Comparison of ENCODE assay signal across 1 cellular context in the genomic region with DNA sequence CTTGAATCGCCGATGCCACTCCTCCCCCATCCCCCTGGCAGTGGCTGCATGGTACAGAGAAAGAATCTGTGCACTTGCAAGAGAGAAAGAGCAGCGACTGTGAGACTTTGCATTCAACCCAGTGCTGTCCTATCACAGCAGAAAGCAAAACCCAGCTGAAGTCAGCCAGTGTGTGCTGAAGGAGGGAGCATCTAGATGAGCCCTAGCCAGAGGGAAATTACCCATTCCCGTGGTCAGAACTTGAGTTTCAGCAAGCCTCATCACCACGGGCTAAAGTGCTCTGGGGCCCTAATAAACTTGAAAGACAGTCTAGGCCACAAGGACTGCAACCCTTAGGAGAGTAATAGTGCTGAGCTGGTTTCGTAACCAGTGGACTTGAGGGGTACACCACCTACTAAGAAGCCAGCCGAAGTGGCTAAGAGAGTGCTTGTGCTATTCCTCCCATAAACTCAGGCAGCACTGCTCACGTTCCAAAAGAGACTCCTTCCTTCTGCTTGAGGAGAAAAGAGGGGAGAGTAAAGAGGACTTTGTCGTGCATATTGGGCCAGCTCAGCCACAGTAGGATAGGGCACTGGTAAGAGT.
TF ChIP-seq lines count a peak whose summit lies in the region.

No MANE protein-coding gene starts in this region.

TF ChIP-seq in GM23338, 12 proteins besides CTCF, POLR2A, EP300 and RAD21 (continued from another document):
- TF ChIP-seq, protein P1, sequence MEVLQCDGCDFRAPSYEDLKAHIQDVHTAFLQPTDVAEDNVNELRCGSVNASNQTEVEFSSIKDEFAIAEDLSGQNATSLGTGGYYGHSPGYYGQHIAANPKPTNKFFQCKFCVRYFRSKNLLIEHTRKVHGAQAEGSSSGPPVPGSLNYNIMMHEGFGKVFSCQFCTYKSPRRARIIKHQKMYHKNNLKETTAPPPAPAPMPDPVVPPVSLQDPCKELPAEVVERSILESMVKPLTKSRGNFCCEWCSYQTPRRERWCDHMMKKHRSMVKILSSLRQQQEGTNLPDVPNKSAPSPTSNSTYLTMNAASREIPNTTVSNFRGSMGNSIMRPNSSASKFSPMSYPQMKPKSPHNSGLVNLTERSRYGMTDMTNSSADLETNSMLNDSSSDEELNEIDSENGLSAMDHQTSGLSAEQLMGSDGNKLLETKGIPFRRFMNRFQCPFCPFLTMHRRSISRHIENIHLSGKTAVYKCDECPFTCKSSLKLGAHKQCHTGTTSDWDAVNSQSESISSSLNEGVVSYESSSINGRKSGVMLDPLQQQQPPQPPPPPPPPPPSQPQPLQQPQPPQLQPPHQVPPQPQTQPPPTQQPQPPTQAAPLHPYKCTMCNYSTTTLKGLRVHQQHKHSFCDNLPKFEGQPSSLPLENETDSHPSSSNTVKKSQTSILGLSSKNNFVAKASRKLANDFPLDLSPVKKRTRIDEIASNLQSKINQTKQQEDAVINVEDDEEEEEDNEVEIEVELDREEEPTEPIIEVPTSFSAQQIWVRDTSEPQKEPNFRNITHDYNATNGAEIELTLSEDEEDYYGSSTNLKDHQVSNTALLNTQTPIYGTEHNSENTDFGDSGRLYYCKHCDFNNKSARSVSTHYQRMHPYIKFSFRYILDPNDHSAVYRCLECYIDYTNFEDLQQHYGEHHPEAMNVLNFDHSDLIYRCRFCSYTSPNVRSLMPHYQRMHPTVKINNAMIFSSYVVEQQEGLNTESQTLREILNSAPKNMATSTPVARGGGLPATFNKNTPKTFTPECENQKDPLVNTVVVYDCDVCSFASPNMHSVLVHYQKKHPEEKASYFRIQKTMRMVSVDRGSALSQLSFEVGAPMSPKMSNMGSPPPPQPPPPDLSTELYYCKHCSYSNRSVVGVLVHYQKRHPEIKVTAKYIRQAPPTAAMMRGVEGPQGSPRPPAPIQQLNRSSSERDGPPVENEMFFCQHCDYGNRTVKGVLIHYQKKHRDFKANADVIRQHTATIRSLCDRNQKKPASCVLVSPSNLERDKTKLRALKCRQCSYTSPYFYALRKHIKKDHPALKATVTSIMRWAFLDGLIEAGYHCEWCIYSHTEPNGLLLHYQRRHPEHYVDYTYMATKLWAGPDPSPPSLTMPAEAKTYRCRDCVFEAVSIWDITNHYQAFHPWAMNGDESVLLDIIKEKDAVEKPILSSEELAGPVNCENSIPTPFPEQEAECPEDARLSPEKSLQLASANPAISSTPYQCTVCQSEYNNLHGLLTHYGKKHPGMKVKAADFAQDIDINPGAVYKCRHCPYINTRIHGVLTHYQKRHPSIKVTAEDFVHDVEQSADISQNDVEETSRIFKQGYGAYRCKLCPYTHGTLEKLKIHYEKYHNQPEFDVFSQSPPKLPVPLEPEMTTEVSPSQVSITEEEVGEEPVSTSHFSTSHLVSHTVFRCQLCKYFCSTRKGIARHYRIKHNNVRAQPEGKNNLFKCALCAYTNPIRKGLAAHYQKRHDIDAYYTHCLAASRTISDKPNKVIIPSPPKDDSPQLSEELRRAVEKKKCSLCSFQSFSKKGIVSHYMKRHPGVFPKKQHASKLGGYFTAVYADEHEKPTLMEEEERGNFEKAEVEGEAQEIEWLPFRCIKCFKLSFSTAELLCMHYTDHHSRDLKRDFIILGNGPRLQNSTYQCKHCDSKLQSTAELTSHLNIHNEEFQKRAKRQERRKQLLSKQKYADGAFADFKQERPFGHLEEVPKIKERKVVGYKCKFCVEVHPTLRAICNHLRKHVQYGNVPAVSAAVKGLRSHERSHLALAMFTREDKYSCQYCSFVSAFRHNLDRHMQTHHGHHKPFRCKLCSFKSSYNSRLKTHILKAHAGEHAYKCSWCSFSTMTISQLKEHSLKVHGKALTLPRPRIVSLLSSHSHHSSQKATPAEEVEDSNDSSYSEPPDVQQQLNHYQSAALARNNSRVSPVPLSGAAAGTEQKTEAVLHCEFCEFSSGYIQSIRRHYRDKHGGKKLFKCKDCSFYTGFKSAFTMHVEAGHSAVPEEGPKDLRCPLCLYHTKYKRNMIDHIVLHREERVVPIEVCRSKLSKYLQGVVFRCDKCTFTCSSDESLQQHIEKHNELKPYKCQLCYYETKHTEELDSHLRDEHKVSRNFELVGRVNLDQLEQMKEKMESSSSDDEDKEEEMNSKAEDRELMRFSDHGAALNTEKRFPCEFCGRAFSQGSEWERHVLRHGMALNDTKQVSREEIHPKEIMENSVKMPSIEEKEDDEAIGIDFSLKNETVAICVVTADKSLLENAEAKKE (CRISPR knock-in tag; IDR thresholded peaks at IDR 0.05), result no peak
- no peak for TF ChIP-seq JUNB (IDR thresholded peaks at IDR 0.05; ENCODE audit: unreplicated experiment)
- TF ChIP-seq EZH2 (IDR thresholded peaks at IDR 0.05; ENCODE audit: low read depth, unreplicated experiment), result no peak
- TF ChIP-seq NANOG (IDR thresholded peaks at IDR 0.05; ENCODE audit: borderline replicate concordance), result no peak
- TF ChIP-seq ZNF331 (CRISPR knock-in tag; IDR thresholded peaks at IDR 0.05; ENCODE audit: low read depth), result no peak
- no peak for TF ChIP-seq POLR2AphosphoS5 (IDR thresholded peaks at IDR 0.05; ENCODE audit: low read depth)
- TF ChIP-seq CREB1 (CRISPR knock-in tag; IDR thresholded peaks at IDR 0.05; ENCODE audit: low read depth), result no peak
- TF ChIP-seq, protein P2, sequence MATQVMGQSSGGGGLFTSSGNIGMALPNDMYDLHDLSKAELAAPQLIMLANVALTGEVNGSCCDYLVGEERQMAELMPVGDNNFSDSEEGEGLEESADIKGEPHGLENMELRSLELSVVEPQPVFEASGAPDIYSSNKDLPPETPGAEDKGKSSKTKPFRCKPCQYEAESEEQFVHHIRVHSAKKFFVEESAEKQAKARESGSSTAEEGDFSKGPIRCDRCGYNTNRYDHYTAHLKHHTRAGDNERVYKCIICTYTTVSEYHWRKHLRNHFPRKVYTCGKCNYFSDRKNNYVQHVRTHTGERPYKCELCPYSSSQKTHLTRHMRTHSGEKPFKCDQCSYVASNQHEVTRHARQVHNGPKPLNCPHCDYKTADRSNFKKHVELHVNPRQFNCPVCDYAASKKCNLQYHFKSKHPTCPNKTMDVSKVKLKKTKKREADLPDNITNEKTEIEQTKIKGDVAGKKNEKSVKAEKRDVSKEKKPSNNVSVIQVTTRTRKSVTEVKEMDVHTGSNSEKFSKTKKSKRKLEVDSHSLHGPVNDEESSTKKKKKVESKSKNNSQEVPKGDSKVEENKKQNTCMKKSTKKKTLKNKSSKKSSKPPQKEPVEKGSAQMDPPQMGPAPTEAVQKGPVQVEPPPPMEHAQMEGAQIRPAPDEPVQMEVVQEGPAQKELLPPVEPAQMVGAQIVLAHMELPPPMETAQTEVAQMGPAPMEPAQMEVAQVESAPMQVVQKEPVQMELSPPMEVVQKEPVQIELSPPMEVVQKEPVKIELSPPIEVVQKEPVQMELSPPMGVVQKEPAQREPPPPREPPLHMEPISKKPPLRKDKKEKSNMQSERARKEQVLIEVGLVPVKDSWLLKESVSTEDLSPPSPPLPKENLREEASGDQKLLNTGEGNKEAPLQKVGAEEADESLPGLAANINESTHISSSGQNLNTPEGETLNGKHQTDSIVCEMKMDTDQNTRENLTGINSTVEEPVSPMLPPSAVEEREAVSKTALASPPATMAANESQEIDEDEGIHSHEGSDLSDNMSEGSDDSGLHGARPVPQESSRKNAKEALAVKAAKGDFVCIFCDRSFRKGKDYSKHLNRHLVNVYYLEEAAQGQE (IDR thresholded peaks at IDR 0.05; ENCODE audit: unreplicated experiment), result no peak
- no peak for TF ChIP-seq EZH2phosphoT487 (IDR thresholded peaks at IDR 0.05; ENCODE audit: unreplicated experiment)
- TF ChIP-seq ZNF114 (CRISPR knock-in tag; IDR thresholded peaks at IDR 0.05), result no peak
- TF ChIP-seq STAT1 (IDR thresholded peaks at IDR 0.05; ENCODE audit: unreplicated experiment), result no peak
